Comparison of ENCODE assay signal across 24 cellular contexts in genomic region chr17:82486186-82487084, GRCh38. TPM values are rescaled to one million over a fixed set of nuclear protein-coding genes. Genes with fewer than 3 reads are reported as not detected.
DNase-seq lines count a peak whose midpoint lies in the region; ATAC-seq, FAIRE-seq and TF ChIP-seq lines count a peak whose summit lies in the region.
"Had no signal": no experiment of that assay in that cellular context is flagged by ENCODE, and none has a peak within 500 bp of the region (broad histone marks: within the 10 kb centered on the region; RNA-seq: fewer than 3 reads in every experiment).

No MANE protein-coding gene starts in this region.

- H3K4me2 ChIP-seq in hepatocyte: no peak overlapping the region
- H3K4me2 ChIP-seq: A549 had no signal

- no peak overlapping the region for H3K27ac ChIP-seq in CD8-positive, alpha-beta memory T cell (ENCODE audit: low read depth, low read length)
- H3K27ac ChIP-seq in hepatocyte: no peak overlapping the region
- H3K27ac ChIP-seq in substantia nigra (ENCODE audit: low read depth, low read length, poor library complexity, severe bottlenecking): no peak overlapping the region
- H3K27ac ChIP-seq: A549, lower lobe of right lung had no signal

- no peaks in the 10 kb centered on the region for H3K27me3 ChIP-seq in CD8-positive, alpha-beta memory T cell (ENCODE audit: insufficient read depth, low read length, poor library complexity, severe bottlenecking)
- no peaks in the 10 kb centered on the region for H3K27me3 ChIP-seq in bronchial epithelial cell (ENCODE audit: control insufficient read depth, insufficient read depth, low read length)
- H3K27me3 ChIP-seq in hepatocyte: no peaks in the 10 kb centered on the region

- peaks cover 74% of the 10 kb centered on the region for H3K36me3 Mint-ChIP-seq in activated CD4-positive, alpha-beta memory T cell treated with anti-CD3 and anti-CD28 coated beads, Interleukin-2, amount 10 ng/mL, durations not matched to agents 7 days and 5 days (ENCODE audit: low read depth)
- peaks cover 38% of the 10 kb centered on the region for H3K36me3 Mint-ChIP-seq in activated CD4-positive, alpha-beta memory T cell treated with anti-CD3 and anti-CD28 coated beads for 36 hours
- peaks cover 0 to 72% (median 15%) of the 10 kb centered on the region in 3 donors for H3K36me3 Mint-ChIP-seq in CD8-positive, alpha-beta memory T cell
- H3K36me3 Mint-ChIP-seq in natural killer cell treated with Interleukin-12 subunit alpha and Interleukin-12 subunit beta and Interleukin-15 and Interleukin-18, amount 100 ng/mL, for 72 hours: peaks cover 14% of the 10 kb centered on the region
- peaks cover 22% of the 10 kb centered on the region for H3K36me3 Mint-ChIP-seq in progenitor cell of endocrine pancreas (ENCODE audit: insufficient read depth)
- H3K36me3 Mint-ChIP-seq: naive B cell had no signal

- POLR2A ChIA-PET in activated CD4-positive, alpha-beta memory T cell treated with anti-CD3 and anti-CD28 coated beads, Interleukin-2, amount 10 ng/mL, durations not matched to agents 7 days and 5 days (lab: Charles Lee): interaction anchor here (0.8 to 1.6 kb wide), 6 partner anchors 8 to 48 kb away, joined by 3 to 8 read pairs (median 4); partner anchors contain the start of gene FOXK2
- POLR2A ChIA-PET in activated CD4-positive, alpha-beta memory T cell treated with anti-CD3 and anti-CD28 coated beads for 36 hours (lab: Charles Lee): no interaction called here
- POLR2A ChIA-PET in CD8-positive, alpha-beta memory T cell (lab: Charles Lee): no interaction called here

- H3K9me3 Mint-ChIP-seq in activated CD4-positive, alpha-beta memory T cell treated with anti-CD3 and anti-CD28 coated beads, Interleukin-2, amount 10 ng/mL, durations not matched to agents 7 days and 5 days: no peaks in the 10 kb centered on the region
- H3K9me3 Mint-ChIP-seq in activated CD4-positive, alpha-beta memory T cell treated with anti-CD3 and anti-CD28 coated beads for 36 hours: no peaks in the 10 kb centered on the region
- H3K9me3 Mint-ChIP-seq in CD8-positive, alpha-beta memory T cell: no peaks in the 10 kb centered on the region
- no peaks in the 10 kb centered on the region for H3K9me3 Mint-ChIP-seq in natural killer cell treated with Interleukin-12 subunit alpha and Interleukin-12 subunit beta and Interleukin-15 and Interleukin-18, amount 100 ng/mL, for 72 hours
- H3K9me3 Mint-ChIP-seq in progenitor cell of endocrine pancreas (ENCODE audit: low read depth): no peaks in the 10 kb centered on the region
- H3K9me3 Mint-ChIP-seq: CD14-positive monocyte, naive B cell had no signal

- no peaks in the 10 kb centered on the region for H3K9me3 ChIP-seq in CD8-positive, alpha-beta memory T cell (ENCODE audit: low read length)
- no peaks in the 10 kb centered on the region for H3K9me3 ChIP-seq in hepatocyte (ENCODE audit: low read depth)
- H3K9me3 ChIP-seq: A549, lower lobe of right lung had no signal

- peak; percentile 64 for DNase-seq in activated CD4-positive, alpha-beta memory T cell treated with anti-CD3 and anti-CD28 coated beads, Interleukin-2, amount 10 ng/mL, durations not matched to agents 7 days and 5 days
- DNase-seq in activated CD4-positive, alpha-beta memory T cell treated with anti-CD3 and anti-CD28 coated beads for 36 hours: no peak
- DNase-seq in CD8-positive, alpha-beta memory T cell: no peak
- DNase-seq in bronchial epithelial cell (ENCODE audit: low read depth): no peak
- no peak for DNase-seq in natural killer cell treated with Interleukin-12 subunit alpha and Interleukin-12 subunit beta and Interleukin-15 and Interleukin-18, amount 100 ng/mL, for 72 hours (ENCODE audit: low spot score)
- DNase-seq in hepatocyte (ENCODE audit: low spot score): no peak
- no peak for DNase-seq in progenitor cell of endocrine pancreas (ENCODE audit: low spot score, unreplicated experiment)
- DNase-seq in substantia nigra (lab: John Stamatoyannopoulos, UW): no peak
- DNase-seq: activated CD4-positive, alpha-beta T cell treated with anti-CD3 and anti-CD28 coated beads for 1 hour; activated T-cell treated with anti-CD3 and anti-CD28 coated beads, Interleukin-2, amount 50 U/mL, for 1 hour; aorta; cortex of kidney; DMS79 treated with DMSO at 0.1 percent for 48 hours; erythroblast; IMR-90; lower lobe of right lung; naive B cell; NCI-H2029; NCI-H510A treated with DMSO at 0.1 percent for 48 hours; SHP77; stimulated activated CD4-positive, alpha-beta T cell treated with anti-CD3 and anti-CD28 coated beads, Interleukin-12 subunit alpha, Interleukin-12 subunit beta, amount 100 ng/mL, for 4 hours; T1000 had no signal

- H3K27ac Mint-ChIP-seq in activated CD4-positive, alpha-beta memory T cell treated with anti-CD3 and anti-CD28 coated beads, Interleukin-2, amount 10 ng/mL, durations not matched to agents 7 days and 5 days: peak overlapping the region; percentile 86
- H3K27ac Mint-ChIP-seq in activated CD4-positive, alpha-beta memory T cell treated with anti-CD3 and anti-CD28 coated beads for 36 hours: no peak overlapping the region
- H3K27ac Mint-ChIP-seq in CD8-positive, alpha-beta memory T cell: peak overlapping the region; percentile 51 to 93 (median 82)
- peak overlapping the region; percentile 10 to 77 for H3K27ac Mint-ChIP-seq in natural killer cell treated with Interleukin-12 subunit alpha and Interleukin-12 subunit beta and Interleukin-15 and Interleukin-18, amount 100 ng/mL, for 72 hours
- no peak overlapping the region for H3K27ac Mint-ChIP-seq in progenitor cell of endocrine pancreas

- WGBS in hepatocyte (ENCODE audit: low lambda C conversion rate, missing lambda C conversion rate): 87% methylated on average over 15 of the region's 15 CpGs

- H3K4me3 Mint-ChIP-seq in activated CD4-positive, alpha-beta memory T cell treated with anti-CD3 and anti-CD28 coated beads, Interleukin-2, amount 10 ng/mL, durations not matched to agents 7 days and 5 days: peak overlapping the region; percentile 14
- no peak overlapping the region for H3K4me3 Mint-ChIP-seq in activated CD4-positive, alpha-beta memory T cell treated with anti-CD3 and anti-CD28 coated beads for 36 hours
- H3K4me3 Mint-ChIP-seq in CD8-positive, alpha-beta memory T cell: peak overlapping the region in 6 of 7 donors; percentile 32 to 74 (median 55)
- peak overlapping the region; percentile 34 for H3K4me3 Mint-ChIP-seq in natural killer cell treated with Interleukin-12 subunit alpha and Interleukin-12 subunit beta and Interleukin-15 and Interleukin-18, amount 100 ng/mL, for 72 hours
- no peak overlapping the region for H3K4me3 Mint-ChIP-seq in progenitor cell of endocrine pancreas (ENCODE audit: low read depth)
- H3K4me3 Mint-ChIP-seq: CD14-positive monocyte, naive B cell had no signal

- H3K4me3 ChIP-seq in CD8-positive, alpha-beta memory T cell (ENCODE audit: low read length): no peak overlapping the region
- H3K4me3 ChIP-seq in bronchial epithelial cell (ENCODE audit: low read depth, low read length) (no peak overlapping the region), hepatocyte (no peak overlapping the region)
- H3K4me3 ChIP-seq: A549, lower lobe of right lung had no signal

- peaks cover 10% of the 10 kb centered on the region for H3K4me1 ChIP-seq in CD8-positive, alpha-beta memory T cell (ENCODE audit: insufficient read depth, low read length)
- H3K4me1 ChIP-seq in hepatocyte (ENCODE audit: insufficient read depth): no peaks in the 10 kb centered on the region
- H3K4me1 ChIP-seq: A549, lower lobe of right lung had no signal

- peak; percentile 20 to 48 for ATAC-seq in natural killer cell treated with Interleukin-12 subunit alpha and Interleukin-12 subunit beta and Interleukin-15 and Interleukin-18, amount 100 ng/mL, for 72 hours
- ATAC-seq: A549, lower lobe of right lung had no signal

- intact Hi-C loops in activated CD4-positive, alpha-beta memory T cell treated with anti-CD3 and anti-CD28 coated beads for 36 hours (cut with micrococcal nuclease): no loop called here

- H4K20me1 ChIP-seq in hepatocyte (ENCODE audit: insufficient read depth, poor library complexity, severe bottlenecking): no peaks in the 10 kb centered on the region

- no peaks in the 10 kb centered on the region for H3K79me2 ChIP-seq in hepatocyte

- no peak overlapping the region for H2AFZ ChIP-seq in hepatocyte

- peaks cover 39% of the 10 kb centered on the region for H3K4me1 Mint-ChIP-seq in activated CD4-positive, alpha-beta memory T cell treated with anti-CD3 and anti-CD28 coated beads, Interleukin-2, amount 10 ng/mL, durations not matched to agents 7 days and 5 days
- H3K4me1 Mint-ChIP-seq in activated CD4-positive, alpha-beta memory T cell treated with anti-CD3 and anti-CD28 coated beads for 36 hours (ENCODE audit: low read depth): peaks cover 12% of the 10 kb centered on the region
- peaks cover 17 to 26% (median 25%) of the 10 kb centered on the region in 3 donors for H3K4me1 Mint-ChIP-seq in CD8-positive, alpha-beta memory T cell
- H3K4me1 Mint-ChIP-seq in natural killer cell treated with Interleukin-12 subunit alpha and Interleukin-12 subunit beta and Interleukin-15 and Interleukin-18, amount 100 ng/mL, for 72 hours (ENCODE audit: low read depth in 2 of 2): peaks cover 10 to 24% of the 10 kb centered on the region in 2 donors
- no peaks in the 10 kb centered on the region for H3K4me1 Mint-ChIP-seq in progenitor cell of endocrine pancreas (ENCODE audit: low read depth)

- CTCF ChIA-PET in activated CD4-positive, alpha-beta memory T cell treated with anti-CD3 and anti-CD28 coated beads, Interleukin-2, amount 10 ng/mL, durations not matched to agents 7 days and 5 days (lab: Charles Lee): interaction anchor here (0.6 kb wide), 1 partner anchor 19 kb away, joined by 3 read pairs; no protein-coding TSS in a partner anchor
- CTCF ChIA-PET in activated CD4-positive, alpha-beta memory T cell treated with anti-CD3 and anti-CD28 coated beads for 36 hours (lab: Charles Lee): interaction anchor here (1.0 kb wide), 1 partner anchor 9 kb away, joined by 3 read pairs; no protein-coding TSS in a partner anchor
- CTCF ChIA-PET in CD8-positive, alpha-beta memory T cell (lab: Charles Lee): interaction anchor here (1.2 kb wide), 1 partner anchor 27 kb away, joined by 3 read pairs; no protein-coding TSS in a partner anchor

- TF ChIP-seq CTCF in bronchial epithelial cell (IDR thresholded peaks at IDR 0.05; ENCODE audit: insufficient read depth, low read length, severe bottlenecking) (no peak), hepatocyte (IDR thresholded peaks at IDR 0.05; ENCODE audit: poor library complexity) (no peak), progenitor cell of endocrine pancreas (IDR thresholded peaks at IDR 0.05; ENCODE audit: unreplicated experiment) (no peak)

- H3K36me3 ChIP-seq in CD8-positive, alpha-beta memory T cell (ENCODE audit: insufficient read depth, low read length): peaks cover 13% of the 10 kb centered on the region
- H3K36me3 ChIP-seq in bronchial epithelial cell (ENCODE audit: control insufficient read depth, insufficient read depth, low read length) (peaks cover 23% of the 10 kb centered on the region), hepatocyte (replicated peaks; ENCODE audit: insufficient read depth, low read depth) (no peaks in the 10 kb centered on the region)

- no peaks in the 10 kb centered on the region for H3K27me3 Mint-ChIP-seq in activated CD4-positive, alpha-beta memory T cell treated with anti-CD3 and anti-CD28 coated beads, Interleukin-2, amount 10 ng/mL, durations not matched to agents 7 days and 5 days
- H3K27me3 Mint-ChIP-seq in activated CD4-positive, alpha-beta memory T cell treated with anti-CD3 and anti-CD28 coated beads for 36 hours: no peaks in the 10 kb centered on the region
- H3K27me3 Mint-ChIP-seq in CD8-positive, alpha-beta memory T cell: no peaks in the 10 kb centered on the region
- H3K27me3 Mint-ChIP-seq in natural killer cell treated with Interleukin-12 subunit alpha and Interleukin-12 subunit beta and Interleukin-15 and Interleukin-18, amount 100 ng/mL, for 72 hours: no peaks in the 10 kb centered on the region
- no peaks in the 10 kb centered on the region for H3K27me3 Mint-ChIP-seq in progenitor cell of endocrine pancreas
- H3K27me3 Mint-ChIP-seq: naive B cell had no signal

- no peaks in the 10 kb centered on the region for H3K9me2 ChIP-seq in hepatocyte (replicated peaks; ENCODE audit: insufficient read depth)

- FAIRE-seq in bronchial epithelial cell (lab: Jason Lieb, UNC): peak; percentile 7
- FAIRE-seq: A549 had no signal

RNA-seq across cellular contexts. Expression of gene NARF, which starts 27.9 kb away (rescaled TPM):
- total RNA-seq in activated CD4-positive, alpha-beta memory T cell treated with anti-CD3 and anti-CD28 coated beads, Interleukin-2, amount 10 ng/mL, durations not matched to agents 7 days and 5 days: 100 to 1,000 TPM; 150 to 153 TPM
- 100 to 1,000 TPM; 101 to 110 TPM for total RNA-seq in activated CD4-positive, alpha-beta memory T cell treated with anti-CD3 and anti-CD28 coated beads for 36 hours
- 10 to 100 TPM; 62.2 to 63.0 TPM for total RNA-seq in CD8-positive, alpha-beta memory T cell
- 95.3 TPM for polyA plus RNA-seq in CD8-positive, alpha-beta memory T cell
- 40.0 and 40.1 TPM in 2 replicates for total RNA-seq in bronchial epithelial cell
- total RNA-seq in natural killer cell treated with Interleukin-12 subunit alpha and Interleukin-12 subunit beta and Interleukin-15 and Interleukin-18, amount 100 ng/mL, for 72 hours: 100 to 1,000 TPM; 217 to 295 TPM
- total RNA-seq in hepatocyte: 43.9 and 54.9 TPM in 2 replicates
- 91.8 and 96.2 TPM in 2 replicates for polyA plus RNA-seq in hepatocyte
- 86.9 and 94.0 TPM in 2 replicates for total RNA-seq in progenitor cell of endocrine pancreas

RNA-seq across cellular contexts. Expression of gene FOXK2, which starts 33.1 kb away (rescaled TPM):
- 10 to 100 TPM; 53.3 to 68.2 TPM for total RNA-seq in activated CD4-positive, alpha-beta memory T cell treated with anti-CD3 and anti-CD28 coated beads, Interleukin-2, amount 10 ng/mL, durations not matched to agents 7 days and 5 days
- 10 to 100 TPM; 49.3 to 60.8 TPM for total RNA-seq in activated CD4-positive, alpha-beta memory T cell treated with anti-CD3 and anti-CD28 coated beads for 36 hours
- total RNA-seq in CD8-positive, alpha-beta memory T cell: 10 to 100 TPM; 63.9 to 71.2 TPM
- 8.2 TPM for polyA plus RNA-seq in CD8-positive, alpha-beta memory T cell
- total RNA-seq in bronchial epithelial cell (38.8 and 44.0 TPM in 2 replicates), hepatocyte (30.2 and 40.9 TPM in 2 replicates), progenitor cell of endocrine pancreas (71.8 and 76.6 TPM in 2 replicates)
- total RNA-seq in natural killer cell treated with Interleukin-12 subunit alpha and Interleukin-12 subunit beta and Interleukin-15 and Interleukin-18, amount 100 ng/mL, for 72 hours: 100 to 1,000 TPM in 1 of 2 donors, 10 to 100 TPM in 1; 60.9 to 108 TPM
- 29.5 and 37.7 TPM in 2 replicates for polyA plus RNA-seq in hepatocyte

RNA-seq across cellular contexts. Expression of gene CYBC1, which starts 35.9 kb away (rescaled TPM):
- 100 to 1,000 TPM; 308 to 313 TPM for total RNA-seq in activated CD4-positive, alpha-beta memory T cell treated with anti-CD3 and anti-CD28 coated beads, Interleukin-2, amount 10 ng/mL, durations not matched to agents 7 days and 5 days
- 100 to 1,000 TPM; 333 to 343 TPM for total RNA-seq in activated CD4-positive, alpha-beta memory T cell treated with anti-CD3 and anti-CD28 coated beads for 36 hours
- total RNA-seq in CD8-positive, alpha-beta memory T cell: 100 to 1,000 TPM; 184 to 189 TPM
- polyA plus RNA-seq in CD8-positive, alpha-beta memory T cell: 175 TPM
- total RNA-seq in bronchial epithelial cell: 31.3 and 33.8 TPM in 2 replicates
- total RNA-seq in natural killer cell treated with Interleukin-12 subunit alpha and Interleukin-12 subunit beta and Interleukin-15 and Interleukin-18, amount 100 ng/mL, for 72 hours: 100 to 1,000 TPM; 300 to 380 TPM
- 61.9 and 64.6 TPM in 2 replicates for total RNA-seq in hepatocyte
- 76.6 and 81.6 TPM in 2 replicates for polyA plus RNA-seq in hepatocyte
- total RNA-seq in progenitor cell of endocrine pancreas: 109 and 117 TPM in 2 replicates

Comparison
In these comparisons a context has a peak if more than half of its experiments do, and no peak if none do; other contexts are left out.
1. H3K27ac Mint-ChIP-seq: peak in activated CD4-positive, alpha-beta memory T cell treated with anti-CD3 and anti-CD28 coated beads, Interleukin-2, amount 10 ng/mL, durations not matched to agents 7 days and 5 days (single experiment), CD8-positive, alpha-beta memory T cell (8 of 8) and natural killer cell treated with Interleukin-12 subunit alpha and Interleukin-12 subunit beta and Interleukin-15 and Interleukin-18, amount 100 ng/mL, for 72 hours (2 of 2); none in activated CD4-positive, alpha-beta memory T cell treated with anti-CD3 and anti-CD28 coated beads for 36 hours (single experiment) and progenitor cell of endocrine pancreas (single experiment).
2. H3K4me3 Mint-ChIP-seq: peak in activated CD4-positive, alpha-beta memory T cell treated with anti-CD3 and anti-CD28 coated beads, Interleukin-2, amount 10 ng/mL, durations not matched to agents 7 days and 5 days (single experiment), CD8-positive, alpha-beta memory T cell (6 of 7) and natural killer cell treated with Interleukin-12 subunit alpha and Interleukin-12 subunit beta and Interleukin-15 and Interleukin-18, amount 100 ng/mL, for 72 hours (single experiment); none in activated CD4-positive, alpha-beta memory T cell treated with anti-CD3 and anti-CD28 coated beads for 36 hours (single experiment) and progenitor cell of endocrine pancreas (single experiment).